ENCODE assay signal across 12 cellular contexts in the genomic region with DNA sequence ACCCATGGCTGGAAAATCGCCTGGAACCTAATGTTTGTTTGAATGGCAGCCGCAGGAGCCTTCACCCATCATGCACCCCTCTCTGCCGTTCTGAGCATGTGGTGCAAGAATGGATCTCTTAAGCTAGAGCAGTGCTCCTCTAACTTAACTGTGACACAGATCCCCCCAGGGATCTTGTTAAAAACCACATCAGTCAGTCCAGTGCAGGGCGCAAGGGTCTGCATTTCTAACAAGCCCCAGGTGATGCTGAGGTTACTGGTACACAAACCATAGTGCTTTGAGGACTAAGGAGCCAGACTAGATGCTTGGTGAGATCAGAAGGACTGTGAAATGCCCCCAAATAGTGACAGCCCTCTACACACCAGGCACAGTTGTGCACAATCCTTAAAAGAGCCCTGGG.
DNase-seq lines count a peak whose midpoint lies in the region; ATAC-seq and TF ChIP-seq lines count a peak whose summit lies in the region.
"Had no signal": no experiment of that assay in that cellular context is flagged by ENCODE, and none has a peak within 500 bp of the region (broad histone marks: within the 10 kb centered on the region; RNA-seq: fewer than 3 reads in every experiment).

No MANE protein-coding gene starts in this region.

- DNase-seq in ELF-1 (ENCODE audit: low read depth, low spot score) (peak; percentile 24), foreskin keratinocyte (no peak), HCEC 1CT (no peak), nucleus accumbens (lab: John Stamatoyannopoulos, UW) (no peak), suprapubic skin (ENCODE audit: low spot score in 2 of 2) (no peak)
- DNase-seq: BE2C; Caco-2; CD8-positive, alpha-beta memory T cell; H7 had no signal

- no peaks in the 10 kb centered on the region for H3F3A ChIP-seq in Loucy (ENCODE audit: low read depth)

- H3K27ac ChIP-seq in foreskin keratinocyte (no peak overlapping the region), suprapubic skin (no peak overlapping the region)
- H3K27ac ChIP-seq: A549 had no signal

- peak overlapping the region; percentile 61 for H3K4me2 ChIP-seq in Loucy (ENCODE audit: low read depth, low read length, poor library complexity, severe bottlenecking)
- H3K4me2 ChIP-seq: A549, GM23338 had no signal

- H3K36me3 ChIP-seq in Loucy (ENCODE audit: insufficient read depth, low read length) (no peaks in the 10 kb centered on the region), suprapubic skin (no peaks in the 10 kb centered on the region)
- H3K36me3 ChIP-seq: BE2C had no signal

- no peak for TF ChIP-seq EP300 in suprapubic skin (IDR thresholded peaks at IDR 0.05)

- H3K4me1 ChIP-seq in Loucy (ENCODE audit: insufficient read depth, low read length, poor library complexity, severe bottlenecking) (peaks cover 14% of the 10 kb centered on the region), foreskin keratinocyte (no peaks in the 10 kb centered on the region), suprapubic skin (peaks cover 3% of the 10 kb centered on the region)
- H3K4me1 ChIP-seq: A549, BE2C, Caco-2 had no signal

- no peaks in the 10 kb centered on the region for H4K20me1 ChIP-seq in Loucy (ENCODE audit: insufficient read depth, low read length, poor library complexity, severe bottlenecking)

- ATAC-seq in foreskin keratinocyte = peak; percentile 12
- ATAC-seq: A549, GM23338 had no signal

- H3K4me3 ChIP-seq in Loucy (ENCODE audit: low read length, poor library complexity, severe bottlenecking) (peak overlapping the region; percentile 18), suprapubic skin (no peak overlapping the region)
- H3K4me3 ChIP-seq: A549, GM23338 had no signal

- no peaks in the 10 kb centered on the region for H3K9me2 ChIP-seq in Loucy (replicated peaks; ENCODE audit: low read depth, low read length)

- H3K9me3 ChIP-seq in Loucy (ENCODE audit: insufficient read depth, low read depth, low read length) (no peaks in the 10 kb centered on the region), suprapubic skin (no peaks in the 10 kb centered on the region)
- H3K9me3 ChIP-seq: A549, BE2C, Caco-2 had no signal

- H2AFZ ChIP-seq in Loucy (ENCODE audit: low read length) = no peak overlapping the region
- H2AFZ ChIP-seq: GM23338 had no signal

- H3K27me3 ChIP-seq in Loucy (ENCODE audit: insufficient read depth, low read length, poor library complexity, severe bottlenecking) (no peaks in the 10 kb centered on the region), foreskin keratinocyte (peaks cover 15% of the 10 kb centered on the region), suprapubic skin (no peaks in the 10 kb centered on the region)
- H3K27me3 ChIP-seq: BE2C had no signal

- WGBS in suprapubic skin = 51% methylated on average over 3 of the region's 4 CpGs

- TF ChIP-seq POLR2A in suprapubic skin (IDR thresholded peaks at IDR 0.05) = no peak

- TF ChIP-seq CTCF in Loucy (conservative IDR thresholded peaks at IDR 0.05; ENCODE audit: low read length) (no peak), foreskin keratinocyte (conservative IDR thresholded peaks at IDR 0.05) (no peak), suprapubic skin (IDR thresholded peaks at IDR 0.05) (no peak)

- no peak overlapping the region for H3K9ac ChIP-seq in Loucy (ENCODE audit: low read depth, low read length, poor library complexity, severe bottlenecking)

- H3K79me2 ChIP-seq in Loucy (ENCODE audit: insufficient read depth, low read length) = no peaks in the 10 kb centered on the region
